In genomic region chr12:130226771-130227170, GRCh38 we compare ENCODE assay signal across 25 cellular contexts.
"Had no signal": no experiment of that assay in that cellular context is flagged by ENCODE, and none has a peak within 500 bp of the region (broad histone marks: within the 10 kb centered on the region; RNA-seq: fewer than 3 reads in every experiment).

No MANE protein-coding gene starts in this region.

- H3K4me3 Mint-ChIP-seq: activated CD4-positive, alpha-beta T cell treated with anti-CD3 and anti-CD28 coated beads, Interleukin-2, amount 10 ng/mL, durations not matched to agents 7 days and 5 days; activated CD8-positive, alpha-beta T cell treated with anti-CD3 and anti-CD28 coated beads for 36 hours; activated naive CD8-positive, alpha-beta T cell; activated T-cell treated with anti-CD3 and anti-CD28 coated beads, Interleukin-2, amount 50 U/mL, for 4 hours; activated T-helper 17 cell treated with anti-CD3 and anti-CD28 coated beads, Interleukin-2, amount 50 U/mL, for 72 hours; WTC11 had no signal

- H3K4me1 Mint-ChIP-seq: activated CD4-positive, alpha-beta T cell treated with anti-CD3 and anti-CD28 coated beads, Interleukin-2, amount 10 ng/mL, durations not matched to agents 7 days and 5 days; activated T-helper 17 cell treated with anti-CD3 and anti-CD28 coated beads, Interleukin-2, amount 50 U/mL, for 72 hours had no signal

- H3K27me3 Mint-ChIP-seq: activated CD4-positive, alpha-beta T cell treated with anti-CD3 and anti-CD28 coated beads, Interleukin-2, amount 10 ng/mL, durations not matched to agents 7 days and 5 days; activated T-helper 17 cell treated with anti-CD3 and anti-CD28 coated beads, Interleukin-2, amount 50 U/mL, for 72 hours had no signal

- H3K4me3 ChIP-seq: esophagus muscularis mucosa, gastrocnemius medialis, heart left ventricle had no signal

- H3K36me3 ChIP-seq: brain microvascular endothelial cell, esophagus muscularis mucosa, gastrocnemius medialis, heart left ventricle had no signal

- DNase-seq: activated CD4-positive, alpha-beta T cell treated with anti-CD3 and anti-CD28 coated beads for 1 hour; activated CD4-positive, alpha-beta T cell treated with anti-CD3 and anti-CD28 coated beads for 4 hours; activated CD4-positive, alpha-beta T cell treated with anti-CD3 and anti-CD28 coated beads, Interleukin-2, amount 10 ng/mL, durations not matched to agents 7 days and 5 days; activated CD4-positive, alpha-beta T cell treated with anti-CD3 and anti-CD28 coated beads, Interleukin-2, amount 50 U/mL, for 4 hours; activated CD8-positive, alpha-beta memory T cell treated with anti-CD3 and anti-CD28 coated beads for 24 hours; activated CD8-positive, alpha-beta T cell treated with anti-CD3 and anti-CD28 coated beads for 36 hours; activated effector memory CD4-positive, alpha-beta T cell treated with Interleukin-2 at 50 U/mL for 16 hours; activated gamma-delta T cell treated with Interleukin-2 at 50 U/mL for 16 hours; activated naive CD4-positive, alpha-beta T cell treated with anti-CD3 and anti-CD28 coated beads, Interleukin-2, amount 50 U/mL, for 16 hours; activated naive CD4-positive, alpha-beta T cell treated with Interleukin-2 at 50 U/mL for 16 hours; activated T-cell treated with anti-CD3 and anti-CD28 coated beads, Interleukin-2, amount 50 U/mL, for 4 hours; amniotic stem cell; brain microvascular endothelial cell; cortex of kidney; dermis blood vessel endothelial cell; effector CD8-positive, alpha-beta T cell; foreskin keratinocyte; gastrocnemius medialis; glutamatergic neuron; heart left ventricle; T-helper 2 cell had no signal

- H3K27ac ChIP-seq: brain microvascular endothelial cell, esophagus muscularis mucosa, foreskin keratinocyte, gastrocnemius medialis, heart left ventricle had no signal

- H3K36me3 Mint-ChIP-seq: activated naive CD8-positive, alpha-beta T cell had no signal

- H3K27me3 ChIP-seq: brain microvascular endothelial cell, foreskin keratinocyte had no signal

- H3K4me1 ChIP-seq: esophagus muscularis mucosa, foreskin keratinocyte, gastrocnemius medialis, heart left ventricle had no signal

- H3K9me3 ChIP-seq: gastrocnemius medialis had no signal

- H3K27ac Mint-ChIP-seq: activated CD4-positive, alpha-beta T cell treated with anti-CD3 and anti-CD28 coated beads, Interleukin-2, amount 10 ng/mL, durations not matched to agents 7 days and 5 days; activated CD8-positive, alpha-beta T cell treated with anti-CD3 and anti-CD28 coated beads for 36 hours; activated naive CD8-positive, alpha-beta T cell; activated T-helper 17 cell treated with anti-CD3 and anti-CD28 coated beads, Interleukin-2, amount 50 U/mL, for 72 hours; WTC11 had no signal
